ENCODE assay signal across 35 cellular contexts in the genomic region with DNA sequence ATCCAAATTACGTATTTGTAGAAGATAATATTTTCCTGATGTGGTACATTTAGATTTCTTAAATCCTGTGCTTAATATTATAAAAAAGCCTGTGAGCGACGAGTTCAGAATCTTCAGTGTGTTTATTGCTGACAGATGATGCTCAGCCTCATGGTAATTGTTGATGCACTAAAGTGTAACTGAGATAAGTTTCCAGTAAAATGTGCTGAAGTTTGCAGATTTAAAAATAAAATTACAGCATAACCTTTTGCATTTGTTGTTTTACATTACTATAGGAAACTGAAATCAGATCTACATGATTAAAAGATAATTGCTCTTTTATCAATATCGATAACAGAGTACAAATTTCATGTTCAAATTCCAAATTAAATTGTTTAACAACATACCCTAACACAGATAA.
"Had no signal": no experiment of that assay in that cellular context is flagged by ENCODE, and none has a peak within 500 bp of the region (broad histone marks: within the 10 kb centered on the region; RNA-seq: fewer than 3 reads in every experiment).

No MANE protein-coding gene starts in this region.

- H3K4me3 ChIP-seq: MG63 had no signal

- DNase-seq: Karpas-422, Kasumi-1, MG63, MM.1S, NCI-H1048, NCI-H1092, NCI-H1092 treated with DMSO at 0.1 percent for 48 hours, NCI-H1105, NCI-H1105 treated with DMSO at 0.1 percent for 48 hours, NCI-H1417, NCI-H1417 treated with DMSO at 0.1 percent for 48 hours, NCI-H1436, NCI-H1436 treated with DMSO at 0.1 percent for 48 hours, NCI-H146, NCI-H1694, NCI-H1694 treated with DMSO at 0.1 percent for 48 hours, NCI-H187, NCI-H187 treated with DMSO at 0.1 percent for 48 hours, NCI-H1930, NCI-H2029, NCI-H2029 treated with DMSO at 0.1 percent for 48 hours, NCI-H2081, NCI-H2081 treated with DMSO at 0.1 percent for 48 hours, NCI-H2107, NCI-H2171, NCI-H2171 treated with DMSO at 0.1 percent for 48 hours, NCI-H2227 treated with DMSO at 0.1 percent for 48 hours, NCI-H226, NCI-H345, NCI-H446, NCI-H446 treated with DMSO at 0.1 percent for 48 hours, NCI-H510A, NCI-H510A treated with DMSO at 0.1 percent for 48 hours, NCI-H524, NCI-H524 treated with DMSO at 0.1 percent for 48 hours had no signal

- H3K27me3 ChIP-seq: MG63 had no signal

- H3K9me3 ChIP-seq: MG63 had no signal

- H3K36me3 ChIP-seq: MG63 had no signal
